1 cellular context compared by ENCODE assay signal in genomic region chr7:25846722-25847121, GRCh38.
TF ChIP-seq lines count a peak whose summit lies in the region.

No MANE protein-coding gene starts in this region.

TF ChIP-seq in SK-N-SH treated with all-trans-retinoic acid at 6 μM for 48 hours, 23 proteins besides CTCF, POLR2A, EP300 and RAD21 (continued from another document):
- peak; percentile 68; the same call in 1 of the 2 replicates for TF ChIP-seq TSHZ2 (CRISPR knock-in tag; IDR thresholded peaks at IDR 0.05)
